Comparison of ENCODE assay signal across 8 cellular contexts in genomic region chr19:49929121-49929610, GRCh38. TPM values are rescaled to one million over a fixed set of nuclear protein-coding genes. Genes with fewer than 3 reads are reported as not detected.
DNase-seq lines count a peak whose midpoint lies in the region; ATAC-seq and TF ChIP-seq lines count a peak whose summit lies in the region.

A gene with protein sequence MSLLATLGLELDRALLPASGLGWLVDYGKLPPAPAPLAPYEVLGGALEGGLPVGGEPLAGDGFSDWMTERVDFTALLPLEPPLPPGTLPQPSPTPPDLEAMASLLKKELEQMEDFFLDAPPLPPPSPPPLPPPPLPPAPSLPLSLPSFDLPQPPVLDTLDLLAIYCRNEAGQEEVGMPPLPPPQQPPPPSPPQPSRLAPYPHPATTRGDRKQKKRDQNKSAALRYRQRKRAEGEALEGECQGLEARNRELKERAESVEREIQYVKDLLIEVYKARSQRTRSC (plus strand): TSS chr19:49929205. CDS start chr19:49930851, 1,646 bp downstream.
TSS of gene NUP62 (minus strand) at chr19:49929504. CDS start at chr19:49909807, 19,697 bp downstream.

- H3K27ac Mint-ChIP-seq in activated naive CD8-positive, alpha-beta T cell treated with anti-CD3 and anti-CD28 coated beads, Interleukin-2, amount 50 U/mL, for 24 hours, result peak within 1 kb of the TSS; percentile 99

- ATAC-seq in HG02642 (IDR thresholded peaks at IDR 0.05; ENCODE audit: poor library complexity, unreplicated experiment) (peak; percentile 61), upper lobe of left lung (ENCODE audit: low FRiP score in 2 of 2) (peak; percentile 78 to 84)
- ATAC-seq in activated naive CD8-positive, alpha-beta T cell treated with anti-CD3 and anti-CD28 coated beads, Interleukin-2, amount 50 U/mL, for 24 hours, result peak; percentile 48

- peak within 1 kb of the TSS; percentile 99 for H3K4me3 Mint-ChIP-seq in activated naive CD8-positive, alpha-beta T cell treated with anti-CD3 and anti-CD28 coated beads, Interleukin-2, amount 50 U/mL, for 24 hours

- H3K4me3 ChIP-seq in GM12865 (ENCODE audit: low read depth, low read length) (peak within 1 kb of the TSS; percentile 82), cardiac muscle cell (peak within 1 kb of the TSS; percentile 63), upper lobe of left lung (peak within 1 kb of the TSS; percentile 73 to 100 (median 84))

- H3K27me3 ChIP-seq in cardiac muscle cell (no peaks in the 10 kb centered on the region), upper lobe of left lung (no peaks in the 10 kb centered on the region)

- peaks cover 78% of the 10 kb centered on the region for H3K4me1 Mint-ChIP-seq in activated naive CD8-positive, alpha-beta T cell treated with anti-CD3 and anti-CD28 coated beads, Interleukin-2, amount 50 U/mL, for 24 hours

- TF ChIP-seq POLR2A in upper lobe of left lung (IDR thresholded peaks at IDR 0.05), result peak in 1 of 4 donors; percentile 19

- H3K36me3 Mint-ChIP-seq in activated naive CD8-positive, alpha-beta T cell treated with anti-CD3 and anti-CD28 coated beads, Interleukin-2, amount 50 U/mL, for 24 hours (ENCODE audit: low read depth), result peaks cover 65% of the 10 kb centered on the region

- peaks cover 10% of the 10 kb centered on the region for H3K27me3 Mint-ChIP-seq in activated naive CD8-positive, alpha-beta T cell treated with anti-CD3 and anti-CD28 coated beads, Interleukin-2, amount 50 U/mL, for 24 hours

- 0% methylated on average over 44 to 48 of the region's 48 CpGs for WGBS in upper lobe of left lung, 2 donors

- TF ChIP-seq EP300 in upper lobe of left lung (IDR thresholded peaks at IDR 0.05), result no peak

- TF ChIP-seq CTCF in GM12865 (IDR thresholded peaks at IDR 0.05; ENCODE audit: insufficient read depth, low read depth, low read length, missing control alignments) (no peak), cardiac muscle cell (IDR thresholded peaks at IDR 0.05; ENCODE audit: low read depth, low read length) (no peak), upper lobe of left lung (IDR thresholded peaks at IDR 0.05) (no peak)

- DNase-seq in GM12865 (ENCODE audit: low read depth) (peak; percentile 93), NCI-H1105 treated with DMSO at 0.1 percent for 48 hours (lab: John Stamatoyannopoulos, UW) (peak; percentile 90), T follicular helper cell (ENCODE audit: low read depth) (peak; percentile 86), cardiac muscle cell (ENCODE audit: low read depth in 1 of 2, low spot score in 1 of 2) (peak; percentile 87 to 90), posterior cingulate gyrus (peak; percentile 72 to 97 (median 80)), upper lobe of left lung (peak; percentile 81 to 99)
- peak; percentile 96 for DNase-seq in activated naive CD8-positive, alpha-beta T cell treated with anti-CD3 and anti-CD28 coated beads, Interleukin-2, amount 50 U/mL, for 24 hours

- peaks cover 2% of the 10 kb centered on the region for H3K36me3 ChIP-seq in cardiac muscle cell
- H3K36me3 ChIP-seq in upper lobe of left lung, result peaks cover 0 to 30% (median 21%) of the 10 kb centered on the region in 4 donors

- H3K4me1 ChIP-seq in cardiac muscle cell (ENCODE audit: low read depth) (peaks cover 3% of the 10 kb centered on the region), upper lobe of left lung (peaks cover 25 to 43% (median 27%) of the 10 kb centered on the region in 4 donors)

- H3K27ac ChIP-seq in cardiac muscle cell, result peak within 1 kb of the TSS; percentile 94
- H3K27ac ChIP-seq in upper lobe of left lung, result peak within 1 kb of the TSS; percentile 91 to 97 (median 94)

- H3K9me3 ChIP-seq in cardiac muscle cell (ENCODE audit: low read depth), result no peaks in the 10 kb centered on the region
- no peaks in the 10 kb centered on the region for H3K9me3 ChIP-seq in upper lobe of left lung

- intact Hi-C loops in posterior cingulate gyrus (cut with DNase I), result loop anchor here (5.0 kb wide), 1 partner anchor 403 kb away; no protein-coding TSS in a partner anchor

- H3K9me3 Mint-ChIP-seq in activated naive CD8-positive, alpha-beta T cell treated with anti-CD3 and anti-CD28 coated beads, Interleukin-2, amount 50 U/mL, for 24 hours, result peaks cover 4% of the 10 kb centered on the region

RNA-seq across cellular contexts. Expression of the first gene that starts in this region (rescaled TPM):
- 5.9 and 6.8 TPM in 2 replicates for total RNA-seq in cardiac muscle cell
- polyA plus RNA-seq in cardiac muscle cell, result 4.8 and 6.3 TPM in 2 replicates
- 10 to 100 TPM; 10.0 to 25.8 (median 15.3) TPM for total RNA-seq in upper lobe of left lung

RNA-seq across cellular contexts. Expression of gene NUP62, which starts in this region (rescaled TPM):
- total RNA-seq in cardiac muscle cell (60.6 and 71.3 TPM in 2 replicates), upper lobe of left lung (10 to 100 TPM; 34.7 to 44.4 (median 40.1) TPM)
- polyA plus RNA-seq in cardiac muscle cell, result 43.3 and 63.1 TPM in 2 replicates

Comparison
In these comparisons a context has a peak if more than half of its experiments do, and no peak if none do; other contexts are left out.
1. Peak in every context shown above with its lines: DNase-seq, ATAC-seq, H3K4me3 ChIP-seq and H3K27ac ChIP-seq.